ENCODE assay signal across 1 cellular context in the genomic region with DNA sequence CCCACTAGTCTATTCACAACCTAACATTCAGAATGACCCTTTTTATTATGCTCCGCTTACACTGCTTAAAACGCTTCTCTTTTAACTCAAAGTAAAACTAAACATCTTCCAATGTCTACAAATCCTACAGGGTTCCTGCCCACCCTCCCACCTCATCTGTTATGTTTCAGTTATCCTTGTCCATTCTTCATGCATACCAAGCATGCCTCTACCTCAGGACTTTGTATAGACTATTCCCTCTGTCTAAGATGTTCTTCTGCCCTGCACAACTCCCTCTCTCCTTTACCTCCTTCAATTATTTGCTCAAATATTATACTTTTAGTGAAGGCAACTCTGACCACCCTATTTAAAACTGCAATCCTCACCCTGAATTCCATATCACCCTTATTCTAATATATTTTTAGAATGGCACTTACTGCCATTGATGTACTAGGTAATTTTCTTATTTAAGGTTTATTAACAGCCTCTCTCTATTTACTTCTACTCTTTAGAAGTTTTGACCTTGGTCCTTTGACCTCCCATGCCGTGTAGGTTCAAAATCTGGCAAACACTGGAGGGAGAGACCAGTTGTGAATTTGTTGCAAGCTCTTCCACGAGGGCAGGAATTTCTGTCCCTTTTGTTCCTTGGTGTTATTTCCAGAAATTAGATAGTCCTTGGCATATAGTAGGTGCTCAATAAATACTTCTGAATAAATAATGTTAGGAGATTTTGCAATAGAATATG.
TF ChIP-seq lines count a peak whose summit lies in the region.

No MANE protein-coding gene starts in this region.

TF ChIP-seq in HepG2, 621 proteins besides CTCF, POLR2A, EP300 and RAD21 (continued from another document and continues in another):
- TF ChIP-seq, protein P1, sequence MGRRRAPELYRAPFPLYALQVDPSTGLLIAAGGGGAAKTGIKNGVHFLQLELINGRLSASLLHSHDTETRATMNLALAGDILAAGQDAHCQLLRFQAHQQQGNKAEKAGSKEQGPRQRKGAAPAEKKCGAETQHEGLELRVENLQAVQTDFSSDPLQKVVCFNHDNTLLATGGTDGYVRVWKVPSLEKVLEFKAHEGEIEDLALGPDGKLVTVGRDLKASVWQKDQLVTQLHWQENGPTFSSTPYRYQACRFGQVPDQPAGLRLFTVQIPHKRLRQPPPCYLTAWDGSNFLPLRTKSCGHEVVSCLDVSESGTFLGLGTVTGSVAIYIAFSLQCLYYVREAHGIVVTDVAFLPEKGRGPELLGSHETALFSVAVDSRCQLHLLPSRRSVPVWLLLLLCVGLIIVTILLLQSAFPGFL (CRISPR knock-in tag; IDR thresholded peaks at IDR 0.05): no peak
- no peak for TF ChIP-seq ZNF660 (CRISPR knock-in tag; IDR thresholded peaks at IDR 0.05; ENCODE audit: borderline replicate concordance, low read depth)
- no peak for TF ChIP-seq ZNF382 (CRISPR knock-in tag; IDR thresholded peaks at IDR 0.05; ENCODE audit: borderline replicate concordance)
- TF ChIP-seq, protein P2, sequence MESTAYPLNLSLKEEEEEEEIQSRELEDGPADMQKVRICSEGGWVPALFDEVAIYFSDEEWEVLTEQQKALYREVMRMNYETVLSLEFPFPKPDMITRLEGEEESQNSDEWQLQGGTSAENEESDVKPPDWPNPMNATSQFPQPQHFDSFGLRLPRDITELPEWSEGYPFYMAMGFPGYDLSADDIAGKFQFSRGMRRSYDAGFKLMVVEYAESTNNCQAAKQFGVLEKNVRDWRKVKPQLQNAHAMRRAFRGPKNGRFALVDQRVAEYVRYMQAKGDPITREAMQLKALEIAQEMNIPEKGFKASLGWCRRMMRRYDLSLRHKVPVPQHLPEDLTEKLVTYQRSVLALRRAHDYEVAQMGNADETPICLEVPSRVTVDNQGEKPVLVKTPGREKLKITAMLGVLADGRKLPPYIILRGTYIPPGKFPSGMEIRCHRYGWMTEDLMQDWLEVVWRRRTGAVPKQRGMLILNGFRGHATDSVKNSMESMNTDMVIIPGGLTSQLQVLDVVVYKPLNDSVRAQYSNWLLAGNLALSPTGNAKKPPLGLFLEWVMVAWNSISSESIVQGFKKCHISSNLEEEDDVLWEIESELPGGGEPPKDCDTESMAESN (CRISPR knock-in tag; conservative IDR thresholded peaks at IDR 0.05): no peak
- no peak for TF ChIP-seq TCF12 (IDR thresholded peaks at IDR 0.05)
- TF ChIP-seq TCF12 (CRISPR knock-in tag; IDR thresholded peaks at IDR 0.05): no peak
- TF ChIP-seq, protein P3, sequence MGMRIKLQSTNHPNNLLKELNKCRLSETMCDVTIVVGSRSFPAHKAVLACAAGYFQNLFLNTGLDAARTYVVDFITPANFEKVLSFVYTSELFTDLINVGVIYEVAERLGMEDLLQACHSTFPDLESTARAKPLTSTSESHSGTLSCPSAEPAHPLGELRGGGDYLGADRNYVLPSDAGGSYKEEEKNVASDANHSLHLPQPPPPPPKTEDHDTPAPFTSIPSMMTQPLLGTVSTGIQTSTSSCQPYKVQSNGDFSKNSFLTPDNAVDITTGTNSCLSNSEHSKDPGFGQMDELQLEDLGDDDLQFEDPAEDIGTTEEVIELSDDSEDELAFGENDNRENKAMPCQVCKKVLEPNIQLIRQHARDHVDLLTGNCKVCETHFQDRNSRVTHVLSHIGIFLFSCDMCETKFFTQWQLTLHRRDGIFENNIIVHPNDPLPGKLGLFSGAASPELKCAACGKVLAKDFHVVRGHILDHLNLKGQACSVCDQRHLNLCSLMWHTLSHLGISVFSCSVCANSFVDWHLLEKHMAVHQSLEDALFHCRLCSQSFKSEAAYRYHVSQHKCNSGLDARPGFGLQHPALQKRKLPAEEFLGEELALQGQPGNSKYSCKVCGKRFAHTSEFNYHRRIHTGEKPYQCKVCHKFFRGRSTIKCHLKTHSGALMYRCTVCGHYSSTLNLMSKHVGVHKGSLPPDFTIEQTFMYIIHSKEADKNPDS (CRISPR knock-in tag; IDR thresholded peaks at IDR 0.05): no peak
- no peak for TF ChIP-seq ZNF720 (CRISPR knock-in tag; IDR thresholded peaks at IDR 0.05)
- TF ChIP-seq ZSCAN21 (CRISPR knock-in tag; IDR thresholded peaks at IDR 0.05; ENCODE audit: borderline replicate concordance): no peak
- no peak for TF ChIP-seq NR3C1 (CRISPR knock-in tag; IDR thresholded peaks at IDR 0.05)
- TF ChIP-seq ZNF761 (CRISPR knock-in tag; conservative IDR thresholded peaks at IDR 0.05): no peak
- TF ChIP-seq TBX3 (IDR thresholded peaks at IDR 0.05; ENCODE audit: borderline replicate concordance): no peak
- TF ChIP-seq SOX6 (IDR thresholded peaks at IDR 0.05): no peak
- peak; percentile 67 for TF ChIP-seq SOX6 (CRISPR knock-in tag; IDR thresholded peaks at IDR 0.05)
- TF ChIP-seq, protein P4, sequence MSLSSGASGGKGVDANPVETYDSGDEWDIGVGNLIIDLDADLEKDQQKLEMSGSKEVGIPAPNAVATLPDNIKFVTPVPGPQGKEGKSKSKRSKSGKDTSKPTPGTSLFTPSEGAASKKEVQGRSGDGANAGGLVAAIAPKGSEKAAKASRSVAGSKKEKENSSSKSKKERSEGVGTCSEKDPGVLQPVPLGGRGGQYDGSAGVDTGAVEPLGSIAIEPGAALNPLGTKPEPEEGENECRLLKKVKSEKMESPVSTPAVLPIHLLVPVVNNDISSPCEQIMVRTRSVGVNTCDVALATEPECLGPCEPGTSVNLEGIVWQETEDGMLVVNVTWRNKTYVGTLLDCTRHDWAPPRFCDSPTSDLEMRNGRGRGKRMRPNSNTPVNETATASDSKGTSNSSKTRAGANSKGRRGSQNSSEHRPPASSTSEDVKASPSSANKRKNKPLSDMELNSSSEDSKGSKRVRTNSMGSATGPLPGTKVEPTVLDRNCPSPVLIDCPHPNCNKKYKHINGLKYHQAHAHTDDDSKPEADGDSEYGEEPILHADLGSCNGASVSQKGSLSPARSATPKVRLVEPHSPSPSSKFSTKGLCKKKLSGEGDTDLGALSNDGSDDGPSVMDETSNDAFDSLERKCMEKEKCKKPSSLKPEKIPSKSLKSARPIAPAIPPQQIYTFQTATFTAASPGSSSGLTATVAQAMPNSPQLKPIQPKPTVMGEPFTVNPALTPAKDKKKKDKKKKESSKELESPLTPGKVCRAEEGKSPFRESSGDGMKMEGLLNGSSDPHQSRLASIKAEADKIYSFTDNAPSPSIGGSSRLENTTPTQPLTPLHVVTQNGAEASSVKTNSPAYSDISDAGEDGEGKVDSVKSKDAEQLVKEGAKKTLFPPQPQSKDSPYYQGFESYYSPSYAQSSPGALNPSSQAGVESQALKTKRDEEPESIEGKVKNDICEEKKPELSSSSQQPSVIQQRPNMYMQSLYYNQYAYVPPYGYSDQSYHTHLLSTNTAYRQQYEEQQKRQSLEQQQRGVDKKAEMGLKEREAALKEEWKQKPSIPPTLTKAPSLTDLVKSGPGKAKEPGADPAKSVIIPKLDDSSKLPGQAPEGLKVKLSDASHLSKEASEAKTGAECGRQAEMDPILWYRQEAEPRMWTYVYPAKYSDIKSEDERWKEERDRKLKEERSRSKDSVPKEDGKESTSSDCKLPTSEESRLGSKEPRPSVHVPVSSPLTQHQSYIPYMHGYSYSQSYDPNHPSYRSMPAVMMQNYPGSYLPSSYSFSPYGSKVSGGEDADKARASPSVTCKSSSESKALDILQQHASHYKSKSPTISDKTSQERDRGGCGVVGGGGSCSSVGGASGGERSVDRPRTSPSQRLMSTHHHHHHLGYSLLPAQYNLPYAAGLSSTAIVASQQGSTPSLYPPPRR (CRISPR knock-in tag; IDR thresholded peaks at IDR 0.05; ENCODE audit: borderline replicate concordance): no peak
- TF ChIP-seq HCFC1 (IDR thresholded peaks at IDR 0.05; ENCODE audit: low read depth, low read length): no peak
- no peak for TF ChIP-seq SNAPC2 (CRISPR knock-in tag; IDR thresholded peaks at IDR 0.05)
- no peak for TF ChIP-seq SAFB2 (CRISPR knock-in tag; IDR thresholded peaks at IDR 0.05; ENCODE audit: borderline replicate concordance, low read depth)
- TF ChIP-seq, protein P5, sequence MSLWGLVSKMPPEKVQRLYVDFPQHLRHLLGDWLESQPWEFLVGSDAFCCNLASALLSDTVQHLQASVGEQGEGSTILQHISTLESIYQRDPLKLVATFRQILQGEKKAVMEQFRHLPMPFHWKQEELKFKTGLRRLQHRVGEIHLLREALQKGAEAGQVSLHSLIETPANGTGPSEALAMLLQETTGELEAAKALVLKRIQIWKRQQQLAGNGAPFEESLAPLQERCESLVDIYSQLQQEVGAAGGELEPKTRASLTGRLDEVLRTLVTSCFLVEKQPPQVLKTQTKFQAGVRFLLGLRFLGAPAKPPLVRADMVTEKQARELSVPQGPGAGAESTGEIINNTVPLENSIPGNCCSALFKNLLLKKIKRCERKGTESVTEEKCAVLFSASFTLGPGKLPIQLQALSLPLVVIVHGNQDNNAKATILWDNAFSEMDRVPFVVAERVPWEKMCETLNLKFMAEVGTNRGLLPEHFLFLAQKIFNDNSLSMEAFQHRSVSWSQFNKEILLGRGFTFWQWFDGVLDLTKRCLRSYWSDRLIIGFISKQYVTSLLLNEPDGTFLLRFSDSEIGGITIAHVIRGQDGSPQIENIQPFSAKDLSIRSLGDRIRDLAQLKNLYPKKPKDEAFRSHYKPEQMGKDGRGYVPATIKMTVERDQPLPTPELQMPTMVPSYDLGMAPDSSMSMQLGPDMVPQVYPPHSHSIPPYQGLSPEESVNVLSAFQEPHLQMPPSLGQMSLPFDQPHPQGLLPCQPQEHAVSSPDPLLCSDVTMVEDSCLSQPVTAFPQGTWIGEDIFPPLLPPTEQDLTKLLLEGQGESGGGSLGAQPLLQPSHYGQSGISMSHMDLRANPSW (CRISPR knock-in tag; IDR thresholded peaks at IDR 0.05; ENCODE audit: borderline replicate concordance): no peak
- TF ChIP-seq ZNF891 (CRISPR knock-in tag; IDR thresholded peaks at IDR 0.05): no peak
- TF ChIP-seq FOXJ3 (CRISPR knock-in tag; IDR thresholded peaks at IDR 0.05; ENCODE audit: borderline replicate concordance): no peak
- TF ChIP-seq HNRNPUL1 (IDR thresholded peaks at IDR 0.05; ENCODE audit: low read depth, low read length): no peak
- TF ChIP-seq ZC3H13 (CRISPR knock-in tag; IDR thresholded peaks at IDR 0.05): no peak
- no peak for TF ChIP-seq ZSCAN22 (CRISPR knock-in tag; IDR thresholded peaks at IDR 0.05)
- no peak for TF ChIP-seq PCBP2 (optimal IDR thresholded peaks at IDR 0.05; ENCODE audit: low read depth, low read length, poor library complexity, severe bottlenecking)
- no peak for TF ChIP-seq HOXA9 (CRISPR knock-in tag; IDR thresholded peaks at IDR 0.05; ENCODE audit: borderline replicate concordance)
- TF ChIP-seq ZBTB7B (CRISPR knock-in tag; IDR thresholded peaks at IDR 0.05): no peak
- no peak for TF ChIP-seq FOSL2 (CRISPR knock-in tag; IDR thresholded peaks at IDR 0.05)
- TF ChIP-seq, protein P6, sequence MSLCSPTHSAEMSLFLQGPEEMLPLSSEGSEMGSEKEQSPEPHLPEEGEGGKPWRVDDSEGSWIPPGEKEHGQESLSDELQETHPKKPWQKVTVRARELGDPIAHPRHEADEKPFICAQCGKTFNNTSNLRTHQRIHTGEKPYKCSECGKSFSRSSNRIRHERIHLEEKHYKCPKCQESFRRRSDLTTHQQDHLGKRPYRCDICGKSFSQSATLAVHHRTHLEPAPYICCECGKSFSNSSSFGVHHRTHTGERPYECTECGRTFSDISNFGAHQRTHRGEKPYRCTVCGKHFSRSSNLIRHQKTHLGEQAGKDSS (CRISPR knock-in tag; IDR thresholded peaks at IDR 0.05; ENCODE audit: borderline replicate concordance, low read depth): no peak
- TF ChIP-seq NR2F6 (IDR thresholded peaks at IDR 0.05): peak; percentile 72; the same call in 1 of the 2 replicates
- TF ChIP-seq NR2F6 (CRISPR knock-in tag; IDR thresholded peaks at IDR 0.05): 0 out of 2 replicates have a peak, but pooled peaks have one; percentile 34
- no peak for TF ChIP-seq ZNF619 (CRISPR knock-in tag; IDR thresholded peaks at IDR 0.05)
- no peak for TF ChIP-seq NPAS2 (CRISPR knock-in tag; IDR thresholded peaks at IDR 0.05; ENCODE audit: borderline replicate concordance)
- no peak for TF ChIP-seq CHCHD3 (CRISPR knock-in tag; IDR thresholded peaks at IDR 0.05)
- TF ChIP-seq, protein P7, sequence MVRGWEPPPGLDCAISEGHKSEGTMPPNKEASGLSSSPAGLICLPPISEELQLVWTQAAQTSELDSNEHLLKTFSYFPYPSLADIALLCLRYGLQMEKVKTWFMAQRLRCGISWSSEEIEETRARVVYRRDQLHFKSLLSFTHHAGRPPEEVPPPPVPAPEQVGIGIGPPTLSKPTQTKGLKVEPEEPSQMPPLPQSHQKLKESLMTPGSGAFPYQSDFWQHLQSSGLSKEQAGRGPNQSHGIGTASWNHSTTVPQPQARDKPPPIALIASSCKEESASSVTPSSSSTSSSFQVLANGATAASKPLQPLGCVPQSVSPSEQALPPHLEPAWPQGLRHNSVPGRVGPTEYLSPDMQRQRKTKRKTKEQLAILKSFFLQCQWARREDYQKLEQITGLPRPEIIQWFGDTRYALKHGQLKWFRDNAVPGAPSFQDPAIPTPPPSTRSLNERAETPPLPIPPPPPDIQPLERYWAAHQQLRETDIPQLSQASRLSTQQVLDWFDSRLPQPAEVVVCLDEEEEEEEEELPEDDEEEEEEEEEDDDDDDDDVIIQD (CRISPR knock-in tag; IDR thresholded peaks at IDR 0.05; ENCODE audit: low read depth): 0 out of 2 replicates have a peak, but pooled peaks have one; percentile 43
- no peak for TF ChIP-seq HDAC6 (IDR thresholded peaks at IDR 0.05; ENCODE audit: low read depth, low read length)
- TF ChIP-seq JUNB (CRISPR knock-in tag; IDR thresholded peaks at IDR 0.05; ENCODE audit: borderline replicate concordance): no peak
- no peak for TF ChIP-seq GLI4 (CRISPR knock-in tag; IDR thresholded peaks at IDR 0.05; ENCODE audit: borderline replicate concordance)
- peak; percentile 63 for TF ChIP-seq POGZ (CRISPR knock-in tag; IDR thresholded peaks at IDR 0.05)
- no peak for TF ChIP-seq HMG20A (CRISPR knock-in tag; IDR thresholded peaks at IDR 0.05; ENCODE audit: borderline replicate concordance)
- no peak for TF ChIP-seq SPEN (CRISPR knock-in tag; IDR thresholded peaks at IDR 0.05; ENCODE audit: low read depth)
- TF ChIP-seq CEBPG (CRISPR knock-in tag; IDR thresholded peaks at IDR 0.05): no peak
- TF ChIP-seq RFX5 (IDR thresholded peaks at IDR 0.05; ENCODE audit: low read depth, low read length): no peak
- TF ChIP-seq TEAD3 (CRISPR knock-in tag; optimal IDR thresholded peaks at IDR 0.05; ENCODE audit: borderline replicate concordance): peak; percentile 74
- no peak for TF ChIP-seq TOPORS (CRISPR knock-in tag; IDR thresholded peaks at IDR 0.05)
- 0 out of 2 replicates have a peak, but pooled peaks have one; percentile 6 for TF ChIP-seq RARA (CRISPR knock-in tag; IDR thresholded peaks at IDR 0.05)
- TF ChIP-seq ZNF567 (CRISPR knock-in tag; IDR thresholded peaks at IDR 0.05; ENCODE audit: borderline replicate concordance): no peak
- no peak for TF ChIP-seq MIER2 (CRISPR knock-in tag; IDR thresholded peaks at IDR 0.05)
- no peak for TF ChIP-seq FOSL1 (CRISPR knock-in tag; IDR thresholded peaks at IDR 0.05; ENCODE audit: borderline replicate concordance)
- TF ChIP-seq ZNF333 (CRISPR knock-in tag; IDR thresholded peaks at IDR 0.05; ENCODE audit: borderline replicate concordance): no peak
- TF ChIP-seq IKZF4 (CRISPR knock-in tag; IDR thresholded peaks at IDR 0.05; ENCODE audit: borderline replicate concordance, low read depth, not compliant biosample characterization): no peak
- no peak for TF ChIP-seq SAP130 (CRISPR knock-in tag; IDR thresholded peaks at IDR 0.05; ENCODE audit: low read depth)
- TF ChIP-seq SRSF1 (optimal IDR thresholded peaks at IDR 0.05; ENCODE audit: low read depth, low read length): no peak
- no peak for TF ChIP-seq CC2D1A (CRISPR knock-in tag; IDR thresholded peaks at IDR 0.05)
- peak; percentile 89; the same call in 1 of the 2 replicates for TF ChIP-seq ESRRA (CRISPR knock-in tag; IDR thresholded peaks at IDR 0.05; ENCODE audit: low read depth)
- peak; percentile 77 for TF ChIP-seq HNF4A (CRISPR knock-in tag; IDR thresholded peaks at IDR 0.05)
- TF ChIP-seq SMAD9 (CRISPR knock-in tag; IDR thresholded peaks at IDR 0.05): no peak
- TF ChIP-seq GATAD2A (CRISPR knock-in tag; IDR thresholded peaks at IDR 0.05): 0 out of 2 replicates have a peak, but pooled peaks have one; percentile 18
